In genomic region chr13:100125946-100126345, GRCh38 we compare ENCODE assay signal across 24 cellular contexts.
"Had no signal": no experiment of that assay in that cellular context is flagged by ENCODE, and none has a peak within 500 bp of the region (broad histone marks: within the 10 kb centered on the region; RNA-seq: fewer than 3 reads in every experiment).

No MANE protein-coding gene starts in this region.

- H3K27me3 ChIP-seq: brain microvascular endothelial cell, MG63 had no signal

- H3K4me2 ChIP-seq: KMS-11 had no signal

- DNase-seq: activated CD4-positive, alpha-beta T cell treated with anti-CD3 and anti-CD28 coated beads for 48 hours; activated CD4-positive, alpha-beta T cell treated with anti-CD3 and anti-CD28 coated beads, Interleukin-2, amount 50 U/mL, for 4 hours; activated CD4-positive, CD25-positive, alpha-beta regulatory T cell treated with anti-CD3 and anti-CD28 coated beads, Interleukin-2, amount 50 U/mL, for 72 hours; activated CD8-positive, alpha-beta T cell treated with anti-CD3 and anti-CD28 coated beads, Interleukin-2, amount 10 ng/mL, durations not matched to agents 7 days and 5 days; activated effector memory CD4-positive, alpha-beta T cell treated with Interleukin-2 at 50 U/mL for 16 hours; activated naive CD4-positive, alpha-beta T cell treated with Interleukin-2 at 50 U/mL for 16 hours; activated naive CD8-positive, alpha-beta T cell treated with anti-CD3 and anti-CD28 coated beads, Interleukin-2, amount 50 U/mL, for 24 hours; activated T-cell treated with anti-CD3 and anti-CD28 coated beads, Interleukin-2, amount 50 U/mL, for 24 hours; amygdala; brain microvascular endothelial cell; cerebellar nuclear complex; MG63; NCI-H1105 treated with DMSO at 0.1 percent for 48 hours; NCI-H1436 treated with DMSO at 0.1 percent for 48 hours; NCI-H2029; NCI-H510A treated with DMSO at 0.1 percent for 48 hours; NCI-H82; SHP77 treated with DMSO at 0.1 percent for 48 hours had no signal

- H3K27ac ChIP-seq: brain microvascular endothelial cell, KMS-11 had no signal

- H3K36me3 ChIP-seq: brain microvascular endothelial cell, MG63 had no signal

- FAIRE-seq: RCC 7860 had no signal

- H3K27me3 Mint-ChIP-seq: activated naive CD8-positive, alpha-beta T cell treated with anti-CD3 and anti-CD28 coated beads, Interleukin-2, amount 50 U/mL, for 24 hours; activated T-cell treated with anti-CD3 and anti-CD28 coated beads, Interleukin-2, amount 50 U/mL, for 24 hours had no signal

- ATAC-seq: activated CD8-positive, alpha-beta T cell treated with anti-CD3 and anti-CD28 coated beads, Interleukin-2, amount 10 ng/mL, durations not matched to agents 7 days and 5 days; activated naive CD4-positive, alpha-beta T cell treated with anti-CD3 and anti-CD28 coated beads, Interleukin-2, amount 50 U/mL, for 72 hours; activated naive CD8-positive, alpha-beta T cell treated with anti-CD3 and anti-CD28 coated beads, Interleukin-2, amount 50 U/mL, for 24 hours; WTC11 had no signal

- H3K27ac Mint-ChIP-seq: activated CD8-positive, alpha-beta T cell treated with anti-CD3 and anti-CD28 coated beads, Interleukin-2, amount 10 ng/mL, durations not matched to agents 7 days and 5 days; activated naive CD4-positive, alpha-beta T cell treated with anti-CD3 and anti-CD28 coated beads, Interleukin-2, amount 50 U/mL, for 72 hours; activated naive CD8-positive, alpha-beta T cell treated with anti-CD3 and anti-CD28 coated beads, Interleukin-2, amount 50 U/mL, for 24 hours; activated T-cell treated with anti-CD3 and anti-CD28 coated beads, Interleukin-2, amount 50 U/mL, for 24 hours; activated T-helper 1 cell treated with anti-CD3 and anti-CD28 coated beads, Interleukin-12 subunit alpha, Interleukin-12 subunit beta, Interleukin-2, Interleukin-4 antibody, amounts not matched to agents 30 ng/mL and 10 ng/mL and 1 ng/mL, durations not matched to agents 14 hours and 24 hours and 36 hours; T-helper 1 cell treated with Interleukin-12 subunit alpha and Interleukin-12 subunit beta and Interleukin-4 antibody, amounts not matched to agents 30 μg/mL and 1 μg/mL, for 36 hours; WTC11 had no signal

- H3K4me3 ChIP-seq: MG63 had no signal

- H3K9ac ChIP-seq: KMS-11 had no signal

- H3K4me3 Mint-ChIP-seq: activated CD8-positive, alpha-beta T cell treated with anti-CD3 and anti-CD28 coated beads, Interleukin-2, amount 10 ng/mL, durations not matched to agents 7 days and 5 days; activated naive CD8-positive, alpha-beta T cell treated with anti-CD3 and anti-CD28 coated beads, Interleukin-2, amount 50 U/mL, for 24 hours; activated T-cell treated with anti-CD3 and anti-CD28 coated beads, Interleukin-2, amount 50 U/mL, for 24 hours; activated T-helper 1 cell treated with anti-CD3 and anti-CD28 coated beads, Interleukin-12 subunit alpha, Interleukin-12 subunit beta, Interleukin-2, Interleukin-4 antibody, amounts not matched to agents 30 ng/mL and 10 ng/mL and 1 ng/mL, durations not matched to agents 14 hours and 24 hours and 36 hours; T-helper 1 cell treated with Interleukin-12 subunit alpha and Interleukin-12 subunit beta and Interleukin-4 antibody, amounts not matched to agents 30 μg/mL and 1 μg/mL, for 36 hours; WTC11 had no signal
